In the genomic region with DNA sequence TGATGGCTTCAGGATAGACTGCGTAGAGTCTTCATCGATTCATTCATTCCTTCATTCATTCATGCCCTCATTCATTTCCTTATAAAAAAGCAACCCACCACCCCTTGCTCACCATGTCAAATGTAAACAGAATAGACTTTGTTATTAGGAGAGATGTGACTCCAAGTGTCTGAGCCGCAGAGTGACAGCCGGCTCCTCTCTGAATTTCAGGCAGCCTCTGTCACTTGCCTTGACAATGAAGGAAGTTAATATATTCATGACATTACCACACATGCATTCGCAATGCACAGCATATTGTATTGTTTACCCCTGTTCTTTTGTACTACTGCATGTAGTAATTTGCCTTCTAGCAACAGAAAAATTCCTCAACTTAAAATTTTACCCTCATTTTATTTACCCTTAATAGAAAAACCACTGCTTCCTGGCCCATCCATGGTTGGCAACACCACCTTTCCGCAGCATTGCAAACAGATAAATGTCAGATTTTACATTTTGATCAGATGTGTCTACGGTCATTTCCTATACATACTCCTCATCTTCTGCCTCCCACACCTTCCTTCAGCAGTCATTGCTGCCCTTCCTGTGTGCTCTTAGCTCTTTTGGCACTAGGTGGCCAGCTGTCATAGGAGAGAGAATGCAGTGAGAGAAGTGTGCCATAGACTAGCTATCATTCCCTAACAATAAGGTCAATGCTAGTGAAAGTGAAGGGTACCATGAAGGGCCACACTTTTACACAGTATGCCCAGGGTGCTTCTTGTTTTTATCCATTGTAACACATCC, we compare ENCODE assay signal across 21 cellular contexts.
DNase-seq lines count a peak whose midpoint lies in the region; ATAC-seq, FAIRE-seq and TF ChIP-seq lines count a peak whose summit lies in the region.
"Had no signal": no experiment of that assay in that cellular context is flagged by ENCODE, and none has a peak within 500 bp of the region (broad histone marks: within the 10 kb centered on the region; RNA-seq: fewer than 3 reads in every experiment).

No MANE protein-coding gene starts in this region.

- peak; percentile 20 for ATAC-seq in activated naive CD8-positive, alpha-beta T cell treated with anti-CD3 and anti-CD28 coated beads, Interleukin-2, amount 50 U/mL, for 24 hours
- no peak for ATAC-seq in HG02623 (IDR thresholded peaks at IDR 0.05; ENCODE audit: unreplicated experiment)
- ATAC-seq in activated CD4-positive, CD25-positive, alpha-beta regulatory T cell treated with anti-CD3 and anti-CD28 coated beads, Interleukin-2, amount 50 U/mL, for 24 hours: no peak
- ATAC-seq: HepG2 had no signal

- H3K27ac ChIP-seq in small intestine (ENCODE audit: low read depth in 1 of 2, low read length in 1 of 2): no peak overlapping the region

- no peaks in the 10 kb centered on the region for H3K27me3 Mint-ChIP-seq in activated naive CD8-positive, alpha-beta T cell treated with anti-CD3 and anti-CD28 coated beads, Interleukin-2, amount 50 U/mL, for 24 hours
- peaks cover 3% of the 10 kb centered on the region for H3K27me3 Mint-ChIP-seq in activated naive CD8-positive, alpha-beta T cell treated with anti-CD3 and anti-CD28 coated beads for 36 hours
- H3K27me3 Mint-ChIP-seq: activated CD4-positive, alpha-beta T cell treated with anti-CD3 and anti-CD28 coated beads, Interleukin-2, amount 10 ng/mL, durations not matched to agents 7 days and 5 days had no signal

- peaks cover 2% of the 10 kb centered on the region for H3K4me1 Mint-ChIP-seq in activated naive CD8-positive, alpha-beta T cell treated with anti-CD3 and anti-CD28 coated beads, Interleukin-2, amount 50 U/mL, for 24 hours
- H3K4me1 Mint-ChIP-seq in activated naive CD8-positive, alpha-beta T cell treated with anti-CD3 and anti-CD28 coated beads for 36 hours: peaks cover 2% of the 10 kb centered on the region
- H3K4me1 Mint-ChIP-seq: activated CD4-positive, alpha-beta T cell treated with anti-CD3 and anti-CD28 coated beads, Interleukin-2, amount 10 ng/mL, durations not matched to agents 7 days and 5 days; CD4-positive, CD25-positive, alpha-beta regulatory T cell had no signal

- TF ChIP-seq CTCF in NB4 (IDR thresholded peaks at IDR 0.05; ENCODE audit: low read depth, low read length) (no peak), bronchial epithelial cell (IDR thresholded peaks at IDR 0.05; ENCODE audit: insufficient read depth, low read length, severe bottlenecking) (peak; percentile 2)

- no peak overlapping the region for H3K4me3 ChIP-seq in NB4 (ENCODE audit: low read depth, low read length)
- H3K4me3 ChIP-seq in bronchial epithelial cell (ENCODE audit: low read depth, low read length): no peak overlapping the region
- no peak overlapping the region for H3K4me3 ChIP-seq in small intestine (ENCODE audit: low read depth in 1 of 2, low read length in 2 of 2)
- H3K4me3 ChIP-seq: MG63 had no signal

- no peaks in the 10 kb centered on the region for H3K36me3 Mint-ChIP-seq in activated naive CD8-positive, alpha-beta T cell treated with anti-CD3 and anti-CD28 coated beads, Interleukin-2, amount 50 U/mL, for 24 hours (ENCODE audit: low read depth)
- H3K36me3 Mint-ChIP-seq in activated naive CD8-positive, alpha-beta T cell treated with anti-CD3 and anti-CD28 coated beads for 36 hours: no peaks in the 10 kb centered on the region
- H3K36me3 Mint-ChIP-seq: CD4-positive, CD25-positive, alpha-beta regulatory T cell had no signal

- H3K27me3 ChIP-seq in bronchial epithelial cell (ENCODE audit: control insufficient read depth, insufficient read depth, low read length) (no peaks in the 10 kb centered on the region), small intestine (ENCODE audit: control insufficient read depth in 2 of 2, insufficient read depth in 2 of 2, low read length in 2 of 2) (no peaks in the 10 kb centered on the region)
- H3K27me3 ChIP-seq: MG63 had no signal

- H3K4me3 Mint-ChIP-seq in activated naive CD8-positive, alpha-beta T cell treated with anti-CD3 and anti-CD28 coated beads, Interleukin-2, amount 50 U/mL, for 24 hours: no peak overlapping the region
- no peak overlapping the region for H3K4me3 Mint-ChIP-seq in activated naive CD8-positive, alpha-beta T cell treated with anti-CD3 and anti-CD28 coated beads for 36 hours
- H3K4me3 Mint-ChIP-seq: activated CD4-positive, alpha-beta T cell treated with anti-CD3 and anti-CD28 coated beads, Interleukin-2, amount 10 ng/mL, durations not matched to agents 7 days and 5 days; CD4-positive, CD25-positive, alpha-beta regulatory T cell; nephron progenitor cell had no signal

- H3K9me3 ChIP-seq in small intestine (ENCODE audit: control insufficient read depth, low read depth): no peaks in the 10 kb centered on the region
- H3K9me3 ChIP-seq: MG63 had no signal

- H3K9me3 Mint-ChIP-seq in activated naive CD8-positive, alpha-beta T cell treated with anti-CD3 and anti-CD28 coated beads, Interleukin-2, amount 50 U/mL, for 24 hours: peaks cover 3% of the 10 kb centered on the region
- no peaks in the 10 kb centered on the region for H3K9me3 Mint-ChIP-seq in activated naive CD8-positive, alpha-beta T cell treated with anti-CD3 and anti-CD28 coated beads for 36 hours
- H3K9me3 Mint-ChIP-seq: activated CD4-positive, alpha-beta T cell treated with anti-CD3 and anti-CD28 coated beads, Interleukin-2, amount 10 ng/mL, durations not matched to agents 7 days and 5 days had no signal

- H3K36me3 ChIP-seq in bronchial epithelial cell (ENCODE audit: control insufficient read depth, insufficient read depth, low read length): no peaks in the 10 kb centered on the region
- no peaks in the 10 kb centered on the region for H3K36me3 ChIP-seq in small intestine (ENCODE audit: control insufficient read depth in 2 of 2, insufficient read depth in 2 of 2, low read length in 2 of 2)
- H3K36me3 ChIP-seq: MG63 had no signal

- no peak for TF ChIP-seq POLR2A in NB4 (IDR thresholded peaks at IDR 0.05; ENCODE audit: extremely low read depth, insufficient read length)

- H3K4me1 ChIP-seq in small intestine (ENCODE audit: control insufficient read depth in 2 of 2, insufficient read depth in 1 of 2, low read depth in 1 of 2, low read length in 1 of 2): no peaks in the 10 kb centered on the region

- H3K27ac Mint-ChIP-seq in activated naive CD8-positive, alpha-beta T cell treated with anti-CD3 and anti-CD28 coated beads, Interleukin-2, amount 50 U/mL, for 24 hours: no peak overlapping the region
- no peak overlapping the region for H3K27ac Mint-ChIP-seq in activated naive CD8-positive, alpha-beta T cell treated with anti-CD3 and anti-CD28 coated beads for 36 hours
- H3K27ac Mint-ChIP-seq: activated CD4-positive, alpha-beta T cell treated with anti-CD3 and anti-CD28 coated beads, Interleukin-2, amount 10 ng/mL, durations not matched to agents 7 days and 5 days; CD4-positive, CD25-positive, alpha-beta regulatory T cell; nephron progenitor cell had no signal

- FAIRE-seq in bronchial epithelial cell (lab: Jason Lieb, UNC) (no peak), small intestine (lab: Jason Lieb, UNC) (no peak)
- FAIRE-seq: colon, GM12891, GM19239, HepG2 had no signal

- DNase-seq in activated naive CD8-positive, alpha-beta T cell treated with anti-CD3 and anti-CD28 coated beads, Interleukin-2, amount 50 U/mL, for 24 hours: no peak
- DNase-seq in activated naive CD8-positive, alpha-beta T cell treated with anti-CD3 and anti-CD28 coated beads for 36 hours: no peak
- peak; percentile 8 for DNase-seq in NB4 (ENCODE audit: low read depth)
- peak; percentile 8 for DNase-seq in bronchial epithelial cell (ENCODE audit: low read depth)
- peak; percentile 19 for DNase-seq in small intestine
- no peak for DNase-seq in NCI-H446 treated with DMSO at 0.1 percent for 48 hours (lab: John Stamatoyannopoulos, UW)
- DNase-seq: activated CD4-positive, alpha-beta T cell treated with anti-CD3 and anti-CD28 coated beads, Interleukin-2, amount 10 ng/mL, durations not matched to agents 7 days and 5 days; aorta; CD4-positive, CD25-positive, alpha-beta regulatory T cell; DMS 273 treated with DMSO at 0.1 percent for 48 hours; MG63; NCI-H1694 treated with DMSO at 0.1 percent for 48 hours; NCI-H446; stimulated activated CD4-positive, alpha-beta T cell treated with anti-CD3 and anti-CD28 coated beads, Interleukin-12 subunit alpha, Interleukin-12 subunit beta, amount 100 ng/mL, for 4 hours had no signal

- WGBS in small intestine, 3 donors: 67 to 79% (median 76%) methylated on average over 7 of the region's 7 CpGs

Comparison
In these comparisons a context has a peak if more than half of its experiments do, and no peak if none do; other contexts are left out.
1. DNase-seq: peak in NB4 (single experiment), bronchial epithelial cell (single experiment) and small intestine (single experiment); none in activated naive CD8-positive, alpha-beta T cell treated with anti-CD3 and anti-CD28 coated beads, Interleukin-2, amount 50 U/mL, for 24 hours (single experiment), activated naive CD8-positive, alpha-beta T cell treated with anti-CD3 and anti-CD28 coated beads for 36 hours (single experiment) and NCI-H446 treated with DMSO at 0.1 percent for 48 hours (single experiment).